Comparison of ENCODE assay signal across 8 cellular contexts in genomic region chr9:136944094-136944518, GRCh38. TPM values are rescaled to one million over a fixed set of nuclear protein-coding genes. Genes with fewer than 3 reads are reported as not detected.
DNase-seq lines count a peak whose midpoint lies in the region; ATAC-seq, FAIRE-seq and TF ChIP-seq lines count a peak whose summit lies in the region.

No MANE protein-coding gene starts in this region.

- POLR2A ChIA-PET in activated CD4-positive, alpha-beta memory T cell treated with anti-CD3 and anti-CD28 coated beads for 36 hours (lab: Charles Lee), result interaction anchor here (0.6 to 1.5 kb wide), 7 partner anchors 14 to 101 kb away, joined by 3 to 4 read pairs (median 3); partner anchors contain the start of gene TRAF2

- peak overlapping the region; percentile 80 for H3K4me3 Mint-ChIP-seq in activated CD4-positive, alpha-beta memory T cell treated with anti-CD3 and anti-CD28 coated beads for 36 hours
- H3K4me3 Mint-ChIP-seq in progenitor cell of endocrine pancreas (ENCODE audit: low read depth), result peak overlapping the region; percentile 72

- TF ChIP-seq CTCF in progenitor cell of endocrine pancreas (IDR thresholded peaks at IDR 0.05; ENCODE audit: unreplicated experiment), result no peak

- CTCF ChIA-PET in activated CD4-positive, alpha-beta memory T cell treated with anti-CD3 and anti-CD28 coated beads for 36 hours (lab: Charles Lee), result interaction anchor here (0.9 to 3.4 kb wide), 7 partner anchors 12 to 102 kb away, joined by 3 to 13 read pairs (median 7); partner anchors contain the start of genes AJM1 and PAXX

- H3K27ac Mint-ChIP-seq in activated CD4-positive, alpha-beta memory T cell treated with anti-CD3 and anti-CD28 coated beads for 36 hours, result peak overlapping the region; percentile 86
- no peak overlapping the region for H3K27ac Mint-ChIP-seq in progenitor cell of endocrine pancreas

- no peaks in the 10 kb centered on the region for H3K9me3 Mint-ChIP-seq in activated CD4-positive, alpha-beta memory T cell treated with anti-CD3 and anti-CD28 coated beads for 36 hours
- H3K9me3 Mint-ChIP-seq in progenitor cell of endocrine pancreas (ENCODE audit: low read depth), result no peaks in the 10 kb centered on the region

- H3K36me3 Mint-ChIP-seq in activated CD4-positive, alpha-beta memory T cell treated with anti-CD3 and anti-CD28 coated beads for 36 hours, result peaks cover 22% of the 10 kb centered on the region
- H3K36me3 Mint-ChIP-seq in progenitor cell of endocrine pancreas (ENCODE audit: insufficient read depth), result no peaks in the 10 kb centered on the region

- FAIRE-seq in frontal cortex (lab: Jason Lieb, UNC), result no peak

- DNase-seq in CD1c-positive myeloid dendritic cell (ENCODE audit: extremely low spot score) (peak; percentile 78), frontal cortex (ENCODE audit: low spot score in 2 of 2) (peak; percentile 82), progenitor cell of endocrine pancreas (ENCODE audit: low spot score, unreplicated experiment) (peak; percentile 39)
- no peak for DNase-seq in activated CD4-positive, alpha-beta memory T cell treated with anti-CD3 and anti-CD28 coated beads for 36 hours
- no peak for DNase-seq in activated effector memory CD4-positive, alpha-beta T cell treated with anti-CD3 and anti-CD28 coated beads, Interleukin-2, amount 50 U/mL, for 16 hours

- intact Hi-C loops in activated CD4-positive, alpha-beta memory T cell treated with anti-CD3 and anti-CD28 coated beads for 36 hours (cut with micrococcal nuclease), result loop anchor here (1.0 to 10.0 kb wide), 3 partner anchors 62 to 101 kb away; partner anchors contain the start of genes AJM1 and FUT7

- H3K4me1 Mint-ChIP-seq in activated CD4-positive, alpha-beta memory T cell treated with anti-CD3 and anti-CD28 coated beads for 36 hours (ENCODE audit: low read depth), result peaks cover 12% of the 10 kb centered on the region
- H3K4me1 Mint-ChIP-seq in progenitor cell of endocrine pancreas (ENCODE audit: low read depth), result peaks cover 2% of the 10 kb centered on the region

- H3K27me3 Mint-ChIP-seq in activated CD4-positive, alpha-beta memory T cell treated with anti-CD3 and anti-CD28 coated beads for 36 hours, result no peaks in the 10 kb centered on the region
- H3K27me3 Mint-ChIP-seq in progenitor cell of endocrine pancreas, result no peaks in the 10 kb centered on the region

- ATAC-seq in GM19025 (IDR thresholded peaks at IDR 0.05; ENCODE audit: low read depth, unreplicated experiment), result peak; percentile 33
- peak; percentile 29 for ATAC-seq in HG03460 (IDR thresholded peaks at IDR 0.05; ENCODE audit: unreplicated experiment)
- ATAC-seq in HG02798 (IDR thresholded peaks at IDR 0.05; ENCODE audit: poor library complexity, unreplicated experiment), result no peak

RNA-seq across cellular contexts. Expression of gene FBXW5, which starts 0.4 kb away (rescaled TPM):
- 10 to 100 TPM; 66.8 to 69.4 TPM for total RNA-seq in activated CD4-positive, alpha-beta memory T cell treated with anti-CD3 and anti-CD28 coated beads for 36 hours
- total RNA-seq in frontal cortex (62.4 TPM), progenitor cell of endocrine pancreas (77.3 and 77.7 TPM in 2 replicates)

RNA-seq across cellular contexts. Expression of gene C8G, which starts 0.9 kb away (rescaled TPM):
- under 1 TPM; 0.90 to 0.94 TPM for total RNA-seq in activated CD4-positive, alpha-beta memory T cell treated with anti-CD3 and anti-CD28 coated beads for 36 hours
- total RNA-seq in frontal cortex, result not detected
- 1.1 and 2.8 TPM in 2 replicates for total RNA-seq in progenitor cell of endocrine pancreas

RNA-seq across cellular contexts. Expression of gene LCN12, which starts 8.0 kb away (rescaled TPM):
- 1 to 10 TPM; 1.6 to 2.1 TPM for total RNA-seq in activated CD4-positive, alpha-beta memory T cell treated with anti-CD3 and anti-CD28 coated beads for 36 hours
- total RNA-seq in frontal cortex, result not detected
- total RNA-seq in progenitor cell of endocrine pancreas, result 14.7 and 16.2 TPM in 2 replicates

RNA-seq across cellular contexts. Expression of gene PTGDS, which starts 33.2 kb away (rescaled TPM):
- not detected for total RNA-seq in activated CD4-positive, alpha-beta memory T cell treated with anti-CD3 and anti-CD28 coated beads for 36 hours
- total RNA-seq in frontal cortex (61.1 TPM), progenitor cell of endocrine pancreas (not detected in 2 replicates)

RNA-seq across cellular contexts. Expression of gene LCNL1, which starts 38.7 kb away (rescaled TPM):
- not detected for total RNA-seq in activated CD4-positive, alpha-beta memory T cell treated with anti-CD3 and anti-CD28 coated beads for 36 hours
- total RNA-seq in frontal cortex (0.82 TPM), progenitor cell of endocrine pancreas (not detected in 2 replicates)

Comparison
In these comparisons a context has a peak if more than half of its experiments do, and no peak if none do; other contexts are left out.
1. DNase-seq: peak in CD1c-positive myeloid dendritic cell (single experiment), frontal cortex (2 of 2) and progenitor cell of endocrine pancreas (single experiment); none in activated CD4-positive, alpha-beta memory T cell treated with anti-CD3 and anti-CD28 coated beads for 36 hours (single experiment) and activated effector memory CD4-positive, alpha-beta T cell treated with anti-CD3 and anti-CD28 coated beads, Interleukin-2, amount 50 U/mL, for 16 hours (single experiment).